ENCODE assay signal across 1 cellular context in genomic region chr15:44593042-44593736, GRCh38.
TF ChIP-seq lines count a peak whose summit lies in the region.

No MANE protein-coding gene starts in this region.

TF ChIP-seq in HepG2, 621 proteins besides CTCF, POLR2A, EP300 and RAD21 (continued from another document):
- no peak for TF ChIP-seq MXD3 (CRISPR knock-in tag; IDR thresholded peaks at IDR 0.05)
